In genomic region chr3:23590874-23591273, GRCh38 we compare ENCODE assay signal across 15 cellular contexts.
A peak's percentile ranks its signal among the peaks of the same experiment; 100 is the strongest.
DNase-seq lines count a peak whose midpoint lies in the region; ATAC-seq, FAIRE-seq and TF ChIP-seq lines count a peak whose summit lies in the region.
"Had no signal": no experiment of that assay in that cellular context is flagged by ENCODE, and none has a peak within 500 bp of the region (broad histone marks: within the 10 kb centered on the region; RNA-seq: fewer than 3 reads in every experiment).

No MANE protein-coding gene starts in this region.

- no peak for TF ChIP-seq CTCF in stomach (IDR thresholded peaks at IDR 0.05)

- ATAC-seq in GM19395 (IDR thresholded peaks at IDR 0.05; ENCODE audit: unreplicated experiment) (peak; percentile 83), HG02852 (IDR thresholded peaks at IDR 0.05; ENCODE audit: unreplicated experiment) (peak; percentile 86), HG03565 (IDR thresholded peaks at IDR 0.05; ENCODE audit: unreplicated experiment) (peak; percentile 92)

- H3K4me3 ChIP-seq in stomach, result no peak overlapping the region
- H3K4me3 ChIP-seq: BLaER1 treated with 17β-estradiol and CSF1 and Interleukin-3, amounts not matched to agents 10 nM and 100 nM; SJSA1 had no signal

- TF ChIP-seq POLR2A in GM12892 (IDR thresholded peaks at IDR 0.05; ENCODE audit: low read depth, low read length), result no peak
- TF ChIP-seq POLR2A in stomach (IDR thresholded peaks at IDR 0.05), result no peak

- intact Hi-C loops in stomach (cut with DNase I; ENCODE audit: low total_unique reads), result no loop called here

- no peaks in the 10 kb centered on the region for H3K36me3 ChIP-seq in stomach
- H3K36me3 ChIP-seq: SJSA1 had no signal

- WGBS in stomach, 5 donors, result 75 to 87% (median 83%) methylated on average over 4 of the region's 4 CpGs

- DNase-seq in GM12892 (ENCODE audit: insufficient read length), result peak; percentile 44
- DNase-seq in NCI-H146 (lab: John Stamatoyannopoulos, UW), result no peak
- DNase-seq in CD1c-positive myeloid dendritic cell (ENCODE audit: extremely low spot score), result no peak
- no peak for DNase-seq in stomach
- no peak for DNase-seq in activated T-cell treated with anti-CD3 and anti-CD28 coated beads, Interleukin-2, amount 50 U/mL, for 1 hour
- DNase-seq: activated CD8-positive, alpha-beta memory T cell treated with anti-CD3 and anti-CD28 coated beads, Interleukin-2, amount 50 U/mL, for 4 hours; erythroblast; kidney glomerular epithelial cell; posterior cingulate gyrus had no signal

- no peak for TF ChIP-seq EP300 in stomach (IDR thresholded peaks at IDR 0.05)

- no peaks in the 10 kb centered on the region for H3K9me3 ChIP-seq in stomach
- H3K9me3 ChIP-seq: SJSA1 had no signal

- H3K27ac ChIP-seq in stomach, result no peak overlapping the region
- H3K27ac ChIP-seq: BLaER1 treated with 17β-estradiol and CSF1 and Interleukin-3, amounts not matched to agents 10 nM and 100 nM; KMS-11; SJSA1 had no signal

- no peaks in the 10 kb centered on the region for H3K4me1 ChIP-seq in stomach
- H3K4me1 ChIP-seq: SJSA1 had no signal

- peak; percentile 94 for FAIRE-seq in GM12892 (lab: Jason Lieb, UNC)

- no peaks in the 10 kb centered on the region for H3K27me3 ChIP-seq in stomach
- H3K27me3 ChIP-seq: BLaER1 treated with 17β-estradiol and CSF1 and Interleukin-3, amounts not matched to agents 10 nM and 100 nM; SJSA1 had no signal
